Comparison of ENCODE assay signal across 21 cellular contexts in genomic region chr1:59452559-59452958, GRCh38.
"Had no signal": no experiment of that assay in that cellular context is flagged by ENCODE, and none has a peak within 500 bp of the region (broad histone marks: within the 10 kb centered on the region; RNA-seq: fewer than 3 reads in every experiment).

No MANE protein-coding gene starts in this region.

- H3K9ac ChIP-seq: KMS-11 had no signal

- H3K36me3 ChIP-seq: SJSA1 had no signal

- H3K27ac Mint-ChIP-seq: IgD-negative memory B cell had no signal

- H3K4me2 ChIP-seq: KMS-11 had no signal

- DNase-seq: Kasumi-1, MM.1S, NCI-H1092 treated with DMSO at 0.1 percent for 48 hours, NCI-H1436, NCI-H187, NCI-H2029, NCI-H2081 treated with DMSO at 0.1 percent for 48 hours, NCI-H2227 treated with DMSO at 0.1 percent for 48 hours, NCI-H524, NCI-H69, NCI-H774, Right ventricle myocardium superior, RPMI8226, SIG-M5 had no signal

- H3K9me3 ChIP-seq: SJSA1 had no signal

- H3K27me3 ChIP-seq: SJSA1 had no signal

- H3K4me3 ChIP-seq: K562, SJSA1, SK-N-MC had no signal

- FAIRE-seq: HepG2, K562, RCC 7860 had no signal

- H3K4me3 Mint-ChIP-seq: IgD-negative memory B cell had no signal

- H3K9me3 Mint-ChIP-seq: IgD-negative memory B cell had no signal

- H3K27ac ChIP-seq: KMS-11, SJSA1, SK-N-MC had no signal

- ATAC-seq: HepG2, K562 had no signal
